In the genomic region with DNA sequence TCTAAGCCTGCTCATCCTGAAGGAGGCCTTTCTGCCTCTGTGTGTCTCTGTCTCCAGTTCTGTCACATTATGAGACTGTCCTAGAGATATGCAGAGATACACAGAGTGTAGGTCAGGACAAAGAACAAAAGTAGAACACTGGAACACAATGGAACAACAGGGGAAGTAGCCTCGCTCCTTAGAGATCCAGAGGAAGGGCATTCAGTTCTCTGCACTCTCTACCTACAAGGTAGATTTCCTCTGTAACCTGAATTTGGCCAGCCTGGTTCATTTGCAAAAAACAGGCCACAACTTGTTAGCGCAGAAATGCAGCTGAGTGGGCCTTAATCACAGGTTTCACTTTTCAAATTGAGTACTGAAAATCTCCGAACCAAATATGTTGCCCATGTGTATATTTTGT, we compare ENCODE assay signal across 10 cellular contexts. TPM values are rescaled to one million over a fixed set of nuclear protein-coding genes. Genes with fewer than 3 reads are reported as not detected.
DNase-seq lines count a peak whose midpoint lies in the region; ATAC-seq and TF ChIP-seq lines count a peak whose summit lies in the region.
"Had no signal": no experiment of that assay in that cellular context is flagged by ENCODE, and none has a peak within 500 bp of the region (broad histone marks: within the 10 kb centered on the region; RNA-seq: fewer than 3 reads in every experiment).

No MANE protein-coding gene starts in this region.

- no peaks in the 10 kb centered on the region for H3K27me3 Mint-ChIP-seq in natural killer cell treated with Interleukin-12 subunit alpha and Interleukin-12 subunit beta and Interleukin-15 and Interleukin-18, amount 100 ng/mL, for 72 hours

- H3K4me2 ChIP-seq in Loucy (ENCODE audit: low read depth, low read length, poor library complexity, severe bottlenecking): peak overlapping the region; percentile 51

- no peaks in the 10 kb centered on the region for H3K36me3 Mint-ChIP-seq in natural killer cell treated with Interleukin-12 subunit alpha and Interleukin-12 subunit beta and Interleukin-15 and Interleukin-18, amount 100 ng/mL, for 72 hours
- H3K36me3 Mint-ChIP-seq: naive thymus-derived CD8-positive, alpha-beta T cell had no signal

- H3K9me3 ChIP-seq in Loucy (ENCODE audit: insufficient read depth, low read depth, low read length) (no peaks in the 10 kb centered on the region), esophagus muscularis mucosa (no peaks in the 10 kb centered on the region)

- TF ChIP-seq CTCF in Loucy (conservative IDR thresholded peaks at IDR 0.05; ENCODE audit: low read length): no peak
- TF ChIP-seq CTCF in esophagus muscularis mucosa (IDR thresholded peaks at IDR 0.05): no peak

- H3F3A ChIP-seq in Loucy (ENCODE audit: low read depth): no peaks in the 10 kb centered on the region

- H3K27ac Mint-ChIP-seq in natural killer cell treated with Interleukin-12 subunit alpha and Interleukin-12 subunit beta and Interleukin-15 and Interleukin-18, amount 100 ng/mL, for 72 hours: peak overlapping the region; percentile 31 to 42

- peak overlapping the region; percentile 1 for H3K9ac ChIP-seq in Loucy (ENCODE audit: low read depth, low read length, poor library complexity, severe bottlenecking)

- H3K79me2 ChIP-seq in Loucy (ENCODE audit: insufficient read depth, low read length): no peaks in the 10 kb centered on the region

- TF ChIP-seq POLR2A in esophagus muscularis mucosa (IDR thresholded peaks at IDR 0.05; ENCODE audit: low read depth): no peak

- H3K9me3 Mint-ChIP-seq in natural killer cell treated with Interleukin-12 subunit alpha and Interleukin-12 subunit beta and Interleukin-15 and Interleukin-18, amount 100 ng/mL, for 72 hours: no peaks in the 10 kb centered on the region
- H3K9me3 Mint-ChIP-seq: naive thymus-derived CD8-positive, alpha-beta T cell had no signal

- H3K4me3 Mint-ChIP-seq in natural killer cell treated with Interleukin-12 subunit alpha and Interleukin-12 subunit beta and Interleukin-15 and Interleukin-18, amount 100 ng/mL, for 72 hours: peak overlapping the region; percentile 53

- H4K20me1 ChIP-seq in Loucy (ENCODE audit: insufficient read depth, low read length, poor library complexity, severe bottlenecking): no peaks in the 10 kb centered on the region

- WGBS in esophagus muscularis mucosa: 95% methylated on average over 3 of the region's 3 CpGs

- H3K27ac ChIP-seq in esophagus muscularis mucosa (replicated peaks in 1 of 4): no peak overlapping the region

- H3K27me3 ChIP-seq in Loucy (ENCODE audit: insufficient read depth, low read length, poor library complexity, severe bottlenecking) (no peaks in the 10 kb centered on the region), esophagus muscularis mucosa (no peaks in the 10 kb centered on the region)

- H2AFZ ChIP-seq in Loucy (ENCODE audit: low read length): peak overlapping the region; percentile 73

- H3K9me2 ChIP-seq in Loucy (replicated peaks; ENCODE audit: low read depth, low read length): no peaks in the 10 kb centered on the region

- DNase-seq in natural killer cell treated with Interleukin-12 subunit alpha and Interleukin-12 subunit beta and Interleukin-15 and Interleukin-18, amount 100 ng/mL, for 72 hours (ENCODE audit: low spot score): no peak
- DNase-seq in GM19240 (ENCODE audit: insufficient read length, low spot score) (no peak), esophagus muscularis mucosa (ENCODE audit: extremely low spot score) (no peak), NCI-H2081 treated with DMSO at 0.1 percent for 48 hours (lab: John Stamatoyannopoulos, UW) (no peak), NCI-H2171 treated with DMSO at 0.1 percent for 48 hours (lab: John Stamatoyannopoulos, UW) (no peak)
- DNase-seq: activated gamma-delta T cell treated with Interleukin-2 at 50 U/mL for 16 hours; naive thymus-derived CD8-positive, alpha-beta T cell had no signal

- H3K4me1 ChIP-seq in Loucy (ENCODE audit: insufficient read depth, low read length, poor library complexity, severe bottlenecking): peaks cover 10% of the 10 kb centered on the region
- H3K4me1 ChIP-seq in esophagus muscularis mucosa: no peaks in the 10 kb centered on the region

- H3K4me3 ChIP-seq in Loucy (ENCODE audit: low read length, poor library complexity, severe bottlenecking): peak overlapping the region; percentile 8
- H3K4me3 ChIP-seq in esophagus muscularis mucosa: no peak overlapping the region

- no peak for TF ChIP-seq EP300 in esophagus muscularis mucosa (IDR thresholded peaks at IDR 0.05)

- H3K36me3 ChIP-seq in Loucy (ENCODE audit: insufficient read depth, low read length): no peaks in the 10 kb centered on the region
- H3K36me3 ChIP-seq in esophagus muscularis mucosa: no peaks in the 10 kb centered on the region

- ATAC-seq in GM19035 (IDR thresholded peaks at IDR 0.05; ENCODE audit: unreplicated experiment) (peak; percentile 81), HG02623 (IDR thresholded peaks at IDR 0.05; ENCODE audit: unreplicated experiment) (peak; percentile 71)
- peak in 1 of 2 donors; percentile 6 for ATAC-seq in natural killer cell treated with Interleukin-12 subunit alpha and Interleukin-12 subunit beta and Interleukin-15 and Interleukin-18, amount 100 ng/mL, for 72 hours
- ATAC-seq: naive thymus-derived CD8-positive, alpha-beta T cell had no signal

- intact Hi-C loops in esophagus muscularis mucosa (cut with DNase I): no loop called here

- peaks cover 16 to 24% of the 10 kb centered on the region in 2 donors for H3K4me1 Mint-ChIP-seq in natural killer cell treated with Interleukin-12 subunit alpha and Interleukin-12 subunit beta and Interleukin-15 and Interleukin-18, amount 100 ng/mL, for 72 hours (ENCODE audit: low read depth in 2 of 2)

RNA-seq across cellular contexts. Expression of a gene that starts 19.4 kb away (rescaled TPM):
- total RNA-seq in natural killer cell treated with Interleukin-12 subunit alpha and Interleukin-12 subunit beta and Interleukin-15 and Interleukin-18, amount 100 ng/mL, for 72 hours: 1 to 10 TPM; 1.1 to 4.0 TPM
- 1 to 10 TPM in 2 of 4 donors, under 1 TPM in 2; 0.58 to 2.5 (median 1.1) TPM for total RNA-seq in esophagus muscularis mucosa
